In genomic region chr1:58717979-58718378, GRCh38 we compare ENCODE assay signal across 9 cellular contexts. TPM values are rescaled to one million over a fixed set of nuclear protein-coding genes. Genes with fewer than 3 reads are reported as not detected.
DNase-seq lines count a peak whose midpoint lies in the region; ATAC-seq and TF ChIP-seq lines count a peak whose summit lies in the region.
"Had no signal": no experiment of that assay in that cellular context is flagged by ENCODE, and none has a peak within 500 bp of the region (broad histone marks: within the 10 kb centered on the region; RNA-seq: fewer than 3 reads in every experiment).

No MANE protein-coding gene starts in this region.

- TF ChIP-seq CTCF in SK-N-SH (IDR thresholded peaks at IDR 0.05) = no peak
- no peak for TF ChIP-seq CTCF in parathyroid adenoma (IDR thresholded peaks at IDR 0.05)
- no peak for TF ChIP-seq CTCF in CD14-positive monocyte (IDR thresholded peaks at IDR 0.05)

- H3F3A ChIP-seq in SK-N-SH (replicated peaks; ENCODE audit: insufficient read depth) = no peaks in the 10 kb centered on the region

- no peak for TF ChIP-seq EP300 in SK-N-SH (IDR thresholded peaks at IDR 0.05; ENCODE audit: borderline replicate concordance in 1 of 2, low read depth in 1 of 2, low read length in 1 of 2)

- peak overlapping the region in 1 of 2 donors; percentile 35 for H3K27ac Mint-ChIP-seq in activated naive CD4-positive, alpha-beta T cell treated with anti-CD3 and anti-CD28 coated beads, Interleukin-2, amount 50 U/mL, for 72 hours
- H3K27ac Mint-ChIP-seq in CD14-positive monocyte = no peak overlapping the region

- ATAC-seq in activated naive CD4-positive, alpha-beta T cell treated with anti-CD3 and anti-CD28 coated beads, Interleukin-2, amount 50 U/mL, for 72 hours = peak; percentile 75 to 88
- ATAC-seq in HG02840 (IDR thresholded peaks at IDR 0.05; ENCODE audit: low FRiP score, unreplicated experiment) = no peak

- no peaks in the 10 kb centered on the region for H3K27me3 ChIP-seq in SK-N-SH (ENCODE audit: insufficient read depth)
- no peaks in the 10 kb centered on the region for H3K27me3 ChIP-seq in parathyroid adenoma (ENCODE audit: control insufficient read depth, insufficient read depth, low read length)
- H3K27me3 ChIP-seq: breast epithelium had no signal

- TF ChIP-seq RAD21 in SK-N-SH (IDR thresholded peaks at IDR 0.05; ENCODE audit: low read length) = no peak

- POLR2A ChIA-PET in SK-N-SH (lab: Yijun Ruan, JAX) = no interaction called here

- no peaks in the 10 kb centered on the region for H3K9me3 Mint-ChIP-seq in activated naive CD4-positive, alpha-beta T cell treated with anti-CD3 and anti-CD28 coated beads, Interleukin-2, amount 50 U/mL, for 72 hours
- H3K9me3 Mint-ChIP-seq in CD14-positive monocyte = peaks cover 0 to 4% (median 0%) of the 10 kb centered on the region in 7 donors

- peaks cover 10 to 12% of the 10 kb centered on the region in 2 experiments; a peak in 2 of 4 replicates for H3K4me1 ChIP-seq in SK-N-SH (ENCODE audit: control insufficient read depth in 1 of 2, insufficient read depth in 2 of 2, low read depth in 1 of 2, low read length in 1 of 2)
- H3K4me1 ChIP-seq in parathyroid adenoma = peaks cover 20% of the 10 kb centered on the region
- H3K4me1 ChIP-seq: breast epithelium had no signal

- CTCF ChIA-PET in SK-N-SH (lab: Yijun Ruan, JAX) = interaction anchor here (1.2 kb wide), 1 partner anchor 1042 kb away, joined by 6 read pairs; no protein-coding TSS in a partner anchor

- H3K9ac ChIP-seq in SK-N-SH (no peak overlapping the region), parathyroid adenoma (no peak overlapping the region)

- H3K27ac ChIP-seq in SK-N-SH (ENCODE audit: low read depth in 2 of 2, low read length in 1 of 2) (peak overlapping the region; percentile 2 to 48; a peak in 2 of 4 replicates), parathyroid adenoma (peak overlapping the region; percentile 69)
- H3K27ac ChIP-seq: breast epithelium had no signal

- H3K9me2 ChIP-seq in SK-N-SH = no peaks in the 10 kb centered on the region

- H3K4me2 ChIP-seq in SK-N-SH = peak overlapping the region; percentile 58
- H3K4me2 ChIP-seq in parathyroid adenoma (ENCODE audit: low read length) = peak overlapping the region; percentile 61

- H3K79me2 ChIP-seq in SK-N-SH (ENCODE audit: insufficient read depth) = no peaks in the 10 kb centered on the region
- H3K79me2 ChIP-seq in parathyroid adenoma = no peaks in the 10 kb centered on the region

- no peaks in the 10 kb centered on the region for H3K36me3 Mint-ChIP-seq in activated naive CD4-positive, alpha-beta T cell treated with anti-CD3 and anti-CD28 coated beads, Interleukin-2, amount 50 U/mL, for 72 hours
- no peaks in the 10 kb centered on the region for H3K36me3 Mint-ChIP-seq in CD14-positive monocyte

- H3K9me3 ChIP-seq in SK-N-SH (no peaks in the 10 kb centered on the region), parathyroid adenoma (ENCODE audit: control insufficient read depth, low read length) (no peaks in the 10 kb centered on the region)
- H3K9me3 ChIP-seq: breast epithelium had no signal

- no peak overlapping the region for H3K4me3 Mint-ChIP-seq in CD14-positive monocyte

- H4K20me1 ChIP-seq in SK-N-SH (ENCODE audit: insufficient read depth) = no peaks in the 10 kb centered on the region

- H2AFZ ChIP-seq in SK-N-SH (ENCODE audit: low read depth) = peak overlapping the region; percentile 88
- H2AFZ ChIP-seq in parathyroid adenoma = peak overlapping the region; percentile 66

- no peak overlapping the region for H3K4me3 ChIP-seq in SK-N-SH (ENCODE audit: low read depth in 2 of 2, low read length in 1 of 2)
- H3K4me3 ChIP-seq in parathyroid adenoma (ENCODE audit: low read depth, low read length) = peak overlapping the region; percentile 28
- H3K4me3 ChIP-seq: breast epithelium had no signal

- 51% methylated on average over 3 of the region's 3 CpGs for WGBS in SK-N-SH (ENCODE audit: low lambda C conversion rate)

- intact Hi-C loops in CD14-positive monocyte (cut with micrococcal nuclease) = no loop called here
- intact Hi-C loops in posterior vena cava (cut with DNase I) = no loop called here

- DNase-seq in EH (ENCODE audit: low read depth) (peak; percentile 44), SK-N-SH (no peak), CD14-positive monocyte (ENCODE audit: low spot score) (no peak), posterior vena cava (ENCODE audit: low spot score) (no peak)
- DNase-seq in activated naive CD4-positive, alpha-beta T cell treated with anti-CD3 and anti-CD28 coated beads, Interleukin-2, amount 50 U/mL, for 72 hours (ENCODE audit: low spot score in 2 of 2) = no peak
- DNase-seq: islet precursor cell had no signal

- peaks cover 0 to 3% (median 1%) of the 10 kb centered on the region in 3 donors for H3K27me3 Mint-ChIP-seq in CD14-positive monocyte (ENCODE audit: low read depth in 3 of 3)

- peaks cover 10% of the 10 kb centered on the region for H3K4me1 Mint-ChIP-seq in CD14-positive monocyte

- H3K36me3 ChIP-seq in SK-N-SH (replicated peaks in 1 of 2; ENCODE audit: control insufficient read depth in 1 of 2, insufficient read depth in 2 of 2, low read length in 1 of 2) = no peaks in the 10 kb centered on the region
- H3K36me3 ChIP-seq in parathyroid adenoma (ENCODE audit: control insufficient read depth, insufficient read depth, low read length) = no peaks in the 10 kb centered on the region
- H3K36me3 ChIP-seq: breast epithelium had no signal

TF ChIP-seq in SK-N-SH, 30 proteins besides CTCF, POLR2A, EP300 and RAD21:
- no peak for TF ChIP-seq GATA2 (CRISPR knock-in tag; IDR thresholded peaks at IDR 0.05)
- no peak for TF ChIP-seq CHD2 (IDR thresholded peaks at IDR 0.05; ENCODE audit: low read length, partially characterized antibody)
- no peak for TF ChIP-seq IRF3 (IDR thresholded peaks at IDR 0.05; ENCODE audit: low read depth, low read length)
- no peak for TF ChIP-seq YY1 (IDR thresholded peaks at IDR 0.05; ENCODE audit: low read depth)
- no peak for TF ChIP-seq NRF1 (IDR thresholded peaks at IDR 0.05; ENCODE audit: low read depth, low read length)
- TF ChIP-seq USF1 (IDR thresholded peaks at IDR 0.05; ENCODE audit: borderline replicate concordance, low read depth) = no peak
- TF ChIP-seq FOSL2 (IDR thresholded peaks at IDR 0.05; ENCODE audit: borderline replicate concordance, low read depth) = no peak

RNA-seq across cellular contexts. Expression of gene MYSM1, which starts 18.1 kb away (rescaled TPM):
- polyA plus RNA-seq in SK-N-SH (2012; rRNA removed) (10.7 and 14.2 TPM in 2 replicates), CD14-positive monocyte (1 to 10 TPM; 6.7 to 8.0 TPM)
- polyA plus RNA-seq in SK-N-SH (2012; cell fraction: cytosol; rRNA removed) = 5.5 and 7.0 TPM in 2 replicates
- 18.6 and 49.2 TPM in 2 replicates for polyA plus RNA-seq in SK-N-SH (2012; cell fraction: nucleus; rRNA removed)
- total RNA-seq in activated naive CD4-positive, alpha-beta T cell treated with anti-CD3 and anti-CD28 coated beads, Interleukin-2, amount 50 U/mL, for 72 hours = 10 to 100 TPM; 42.5 to 54.4 TPM
- 10 to 100 TPM; 29.6 to 29.9 TPM for total RNA-seq in posterior vena cava
